ENCODE assay signal across 12 cellular contexts in the genomic region with DNA sequence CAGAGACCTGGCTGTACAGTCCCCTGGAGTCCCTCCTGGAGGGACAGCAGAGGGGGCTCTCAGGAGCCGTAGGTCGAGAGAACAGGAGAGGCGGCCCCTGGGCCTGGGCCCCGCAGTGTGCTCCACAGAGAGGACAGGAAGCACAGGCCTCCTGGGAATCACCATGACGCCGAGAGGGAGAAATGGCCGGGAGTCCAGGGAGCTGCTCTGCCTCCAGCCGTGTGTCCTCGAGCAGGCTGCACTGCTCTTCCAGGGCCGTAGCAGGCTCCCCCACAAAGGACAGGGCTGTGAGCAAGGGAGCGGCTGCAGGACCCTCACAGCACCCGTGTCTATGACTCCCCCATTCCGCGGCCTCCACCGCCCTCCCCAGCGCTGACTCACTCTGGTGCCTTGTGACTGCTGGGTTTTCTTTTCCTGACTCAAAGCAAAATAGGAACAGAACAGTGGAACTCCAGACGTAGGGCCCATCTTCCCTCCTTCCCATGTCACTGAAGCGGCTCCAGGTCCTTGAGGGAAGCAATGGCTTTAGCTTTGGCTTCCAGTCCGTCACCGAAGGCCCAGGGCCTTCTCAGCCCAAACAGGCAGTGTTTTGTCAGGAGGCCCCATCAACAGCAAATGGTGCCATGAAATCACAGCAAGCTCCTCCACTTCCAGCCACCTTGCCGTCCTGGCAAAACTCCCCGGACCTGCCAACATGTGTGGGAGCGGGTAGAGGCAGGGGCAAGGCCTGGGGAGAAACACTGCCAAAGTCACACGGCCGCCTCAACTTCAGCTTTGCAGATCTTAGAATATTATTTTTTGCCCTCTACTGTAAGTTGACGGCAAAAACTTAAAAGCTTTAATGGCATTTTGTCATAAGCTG.
DNase-seq lines count a peak whose midpoint lies in the region; ATAC-seq and TF ChIP-seq lines count a peak whose summit lies in the region.
"Had no signal": no experiment of that assay in that cellular context is flagged by ENCODE, and none has a peak within 500 bp of the region (broad histone marks: within the 10 kb centered on the region; RNA-seq: fewer than 3 reads in every experiment).

No MANE protein-coding gene starts in this region.

- DNase-seq in EH (ENCODE audit: low read depth) (peak; percentile 42), ascending aorta (ENCODE audit: low spot score in 2 of 2) (peak; percentile 60 to 93), right cardiac atrium (peak; percentile 66 to 80 (median 77)), sciatic nerve (ENCODE audit: low spot score) (peak; percentile 73), retina (no peak), NCI-H1436 (lab: John Stamatoyannopoulos, UW) (no peak), ecto neural progenitor cell (ENCODE audit: low spot score) (no peak)
- DNase-seq: activated T-cell treated with anti-CD3 and anti-CD28 coated beads, Interleukin-2, amount 50 U/mL, for 48 hours; DMS 273 treated with DMSO at 0.1 percent for 48 hours had no signal

- H3K27ac ChIP-seq in ascending aorta (peak overlapping the region; percentile 91 to 94), right cardiac atrium (ENCODE audit: low read length) (peak overlapping the region; percentile 17)
- H3K27ac ChIP-seq: SK-N-MC had no signal

- 59% methylated on average over 26 of the region's 26 CpGs for WGBS in right cardiac atrium

- H3K4me3 ChIP-seq in ascending aorta (peak overlapping the region; percentile 27 to 32), right cardiac atrium (ENCODE audit: low read length) (no peak overlapping the region)
- H3K4me3 ChIP-seq: SK-N-MC had no signal

- ATAC-seq in right cardiac atrium (peak; percentile 48 to 62), sciatic nerve (peak; percentile 53), HG03280 (IDR thresholded peaks at IDR 0.05; ENCODE audit: unreplicated experiment) (no peak)
- ATAC-seq: esophagus mucosa had no signal

- no peaks in the 10 kb centered on the region for H3K36me3 ChIP-seq in ascending aorta

- H3K27me3 ChIP-seq in ascending aorta (no peaks in the 10 kb centered on the region), right cardiac atrium (ENCODE audit: control insufficient read depth, insufficient read depth) (no peaks in the 10 kb centered on the region)

- peak in 1 of 3 experiments; percentile 12 for TF ChIP-seq CTCF in ascending aorta (IDR thresholded peaks at IDR 0.05)

- H3K9me3 ChIP-seq in ascending aorta (no peaks in the 10 kb centered on the region), right cardiac atrium (ENCODE audit: control insufficient read depth, low read length) (no peaks in the 10 kb centered on the region)

- intact Hi-C loops in ascending aorta (cut with DNase I) (loop anchor here (1.0 to 5.0 kb wide), 6 partner anchors 13 to 448 kb away; no protein-coding TSS in a partner anchor), right cardiac atrium (cut with DNase I) (loop anchor here (5.0 to 10.0 kb wide), 4 partner anchors 110 to 430 kb away; a partner anchor contains a TSS), sciatic nerve (cut with DNase I) (no loop called here)

- peaks cover 12 to 44% of the 10 kb centered on the region in 2 donors for H3K4me1 ChIP-seq in ascending aorta
- H3K4me1 ChIP-seq in right cardiac atrium (ENCODE audit: control insufficient read depth, insufficient read depth, low read length) = peaks cover 6% of the 10 kb centered on the region

Comparison
In these comparisons a context has a peak if more than half of its experiments do, and no peak if none do; other contexts are left out.
1. DNase-seq: peak in EH (single experiment), ascending aorta (2 of 2), right cardiac atrium (3 of 3) and sciatic nerve (single experiment); none in retina (single experiment), NCI-H1436 (single experiment) and ecto neural progenitor cell (single experiment).